In the genomic region with DNA sequence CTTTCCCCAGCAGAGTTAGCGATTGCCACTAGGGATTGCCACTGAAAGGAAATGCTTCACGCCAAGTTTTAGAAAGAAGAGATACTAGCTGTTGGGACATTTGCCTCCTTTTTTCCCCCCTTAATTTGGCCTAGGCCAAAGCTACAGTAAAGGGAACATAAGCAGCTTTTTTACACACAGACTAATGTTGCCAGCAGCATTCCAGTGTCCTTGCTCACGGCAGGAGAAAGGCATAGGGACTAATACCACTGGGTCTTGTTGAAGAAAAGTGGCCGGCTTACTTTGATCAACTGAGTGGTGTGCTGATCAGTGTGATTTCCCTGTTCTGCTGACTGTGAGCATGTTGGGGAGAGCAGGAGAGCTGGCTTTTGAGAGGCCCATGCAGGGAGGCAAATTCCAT, we compare ENCODE assay signal across 10 cellular contexts.
DNase-seq lines count a peak whose midpoint lies in the region; ATAC-seq and TF ChIP-seq lines count a peak whose summit lies in the region.
"Had no signal": no experiment of that assay in that cellular context is flagged by ENCODE, and none has a peak within 500 bp of the region (broad histone marks: within the 10 kb centered on the region; RNA-seq: fewer than 3 reads in every experiment).

No MANE protein-coding gene starts in this region.

- ATAC-seq in GM21381 (IDR thresholded peaks at IDR 0.05; ENCODE audit: unreplicated experiment) (no peak), GM21423 (IDR thresholded peaks at IDR 0.05; ENCODE audit: unreplicated experiment) (no peak)

- DNase-seq in MCF 10A (ENCODE audit: unreplicated experiment) (peak; percentile 43), breast epithelium (ENCODE audit: low spot score in 2 of 2) (no peak), endodermal cell (peak; percentile 71), mesendoderm (peak; percentile 94), uterus (peak; percentile 24 to 31), T-helper 9 cell (no peak)
- DNase-seq: NCI-H1417 treated with DMSO at 0.1 percent for 48 hours had no signal

- H3K36me3 Mint-ChIP-seq in MCF 10A (ENCODE audit: insufficient read depth, unreplicated experiment), result peaks cover 17% of the 10 kb centered on the region
- peaks cover 5% of the 10 kb centered on the region for H3K36me3 Mint-ChIP-seq in endodermal cell (ENCODE audit: low read depth)

- H3K79me2 ChIP-seq in mesendoderm (ENCODE audit: control insufficient read depth, insufficient read depth, low read length), result no peaks in the 10 kb centered on the region

- H2BK15ac ChIP-seq in mesendoderm (replicated peaks; ENCODE audit: low read depth), result no peak overlapping the region

- POLR2A ChIA-PET in MCF 10A (lab: Yijun Ruan, JAX), result interaction anchor here (0.5 to 1.4 kb wide), 6 partner anchors 11 to 221 kb away, joined by 3 to 5 read pairs (median 4); no protein-coding TSS in a partner anchor

- no peak overlapping the region for H3K18ac ChIP-seq in mesendoderm (ENCODE audit: low read length)

- no peak overlapping the region for H3K56ac ChIP-seq in mesendoderm (ENCODE audit: low read length)

- no peaks in the 10 kb centered on the region for H3K36me3 ChIP-seq in breast epithelium
- no peaks in the 10 kb centered on the region for H3K36me3 ChIP-seq in endodermal cell (ENCODE audit: control insufficient read depth, insufficient read depth, low read length)
- H3K36me3 ChIP-seq in mesendoderm (ENCODE audit: control insufficient read depth, insufficient read depth, low read length), result no peaks in the 10 kb centered on the region
- no peaks in the 10 kb centered on the region for H3K36me3 ChIP-seq in uterus

- H3K27ac ChIP-seq in breast epithelium (no peak overlapping the region), endodermal cell (ENCODE audit: low read depth, low read length) (peak overlapping the region; percentile 85), mesendoderm (ENCODE audit: low read depth, low read length) (peak overlapping the region; percentile 4), uterus (no peak overlapping the region)
- H3K27ac ChIP-seq: BLaER1 had no signal

- no peak overlapping the region for H3K4me3 Mint-ChIP-seq in MCF 10A (ENCODE audit: unreplicated experiment)
- H3K4me3 Mint-ChIP-seq in endodermal cell, result no peak overlapping the region

- H3K4me1 ChIP-seq in breast epithelium, result no peaks in the 10 kb centered on the region
- H3K4me1 ChIP-seq in endodermal cell (ENCODE audit: control insufficient read depth, insufficient read depth, low read length), result peaks cover 22% of the 10 kb centered on the region
- H3K4me1 ChIP-seq in mesendoderm (ENCODE audit: control insufficient read depth, low read depth, low read length), result peaks cover 4% of the 10 kb centered on the region
- H3K4me1 ChIP-seq in uterus, result no peaks in the 10 kb centered on the region
- H3K4me1 ChIP-seq: BLaER1 had no signal

- H3K4me2 ChIP-seq in mesendoderm (ENCODE audit: low read length), result no peak overlapping the region
- H3K4me2 ChIP-seq: BLaER1 had no signal

- H3K4me3 ChIP-seq in breast epithelium (no peak overlapping the region), endodermal cell (ENCODE audit: low read length) (no peak overlapping the region), mesendoderm (ENCODE audit: low read length) (no peak overlapping the region), uterus (no peak overlapping the region)
- H3K4me3 ChIP-seq: BLaER1 had no signal

- H3K27me3 Mint-ChIP-seq in MCF 10A (ENCODE audit: insufficient read depth, unreplicated experiment) (no peaks in the 10 kb centered on the region), endodermal cell (ENCODE audit: insufficient read depth) (no peaks in the 10 kb centered on the region)

- H3K4me1 Mint-ChIP-seq in MCF 10A (ENCODE audit: insufficient read depth, unreplicated experiment), result peaks cover 16% of the 10 kb centered on the region
- H3K4me1 Mint-ChIP-seq in endodermal cell, result peaks cover 66% of the 10 kb centered on the region

- H2AK5ac ChIP-seq in mesendoderm (ENCODE audit: low read length), result no peak overlapping the region

- H2BK120ac ChIP-seq in mesendoderm (ENCODE audit: low read depth, low read length), result no peak overlapping the region

- H3K9ac ChIP-seq in endodermal cell (ENCODE audit: extremely low read depth, low read length, poor library complexity, severe bottlenecking) (no peak overlapping the region), mesendoderm (ENCODE audit: low read length) (peak overlapping the region; percentile 3)
- H3K9ac ChIP-seq: BLaER1 had no signal

- no peak overlapping the region for H4K5ac ChIP-seq in mesendoderm (ENCODE audit: low read length)

- CTCF ChIA-PET in MCF 10A (lab: Yijun Ruan, JAX), result interaction anchor here (1.6 to 1.7 kb wide), 2 partner anchors 12 to 85 kb away, joined by 4 to 5 read pairs; no protein-coding TSS in a partner anchor

- H3K27me3 ChIP-seq in breast epithelium (no peaks in the 10 kb centered on the region), endodermal cell (ENCODE audit: control insufficient read depth, insufficient read depth, low read length, poor library complexity, severe bottlenecking) (no peaks in the 10 kb centered on the region), mesendoderm (ENCODE audit: insufficient read depth, low read length, poor library complexity) (no peaks in the 10 kb centered on the region), uterus (no peaks in the 10 kb centered on the region)
- H3K27me3 ChIP-seq: BLaER1 had no signal

- H4K8ac ChIP-seq in mesendoderm (ENCODE audit: low read depth, low read length), result no peak overlapping the region

- no peak overlapping the region for H3K23ac ChIP-seq in mesendoderm (ENCODE audit: low read length)

- TF ChIP-seq CTCF in MCF 10A (IDR thresholded peaks at IDR 0.05; ENCODE audit: unreplicated experiment) (no peak), breast epithelium (IDR thresholded peaks at IDR 0.05) (no peak), endodermal cell (conservative IDR thresholded peaks at IDR 0.05) (no peak), uterus (IDR thresholded peaks at IDR 0.05) (no peak)

- TF ChIP-seq POLR2A in breast epithelium (IDR thresholded peaks at IDR 0.05) (no peak), uterus (IDR thresholded peaks at IDR 0.05) (no peak)

- H3K9me3 ChIP-seq in breast epithelium (no peaks in the 10 kb centered on the region), endodermal cell (ENCODE audit: control insufficient read depth, low read length) (no peaks in the 10 kb centered on the region), uterus (no peaks in the 10 kb centered on the region)

- no peaks in the 10 kb centered on the region for H3K9me3 Mint-ChIP-seq in MCF 10A (ENCODE audit: unreplicated experiment)
- H3K9me3 Mint-ChIP-seq in endodermal cell, result no peaks in the 10 kb centered on the region

- H3K27ac Mint-ChIP-seq in MCF 10A (ENCODE audit: low read depth, unreplicated experiment), result peak overlapping the region; percentile 44
- H3K27ac Mint-ChIP-seq in endodermal cell, result peak overlapping the region; percentile 22

- no peak overlapping the region for H2BK5ac ChIP-seq in mesendoderm (ENCODE audit: low read length)

- WGBS in endodermal cell (ENCODE audit: insufficient coverage in 1 of 2, insufficient read length in 1 of 2), 2 experiments, result 22 to 36% methylated on average over 3 to 4 of the region's 4 CpGs
- WGBS in mesendoderm (ENCODE audit: extremely low coverage, insufficient coverage, low lambda C conversion rate), result no CpG with 5 or more reads among the region's 4 CpGs

- no TSS peak for BruUV-seq in MCF 10A (replicated peaks; lab: Mats Ljungman, UMichigan)

- H3K4ac ChIP-seq in mesendoderm (ENCODE audit: low read depth, low read length), result no peak overlapping the region

- intact Hi-C loops in MCF 10A (cut with micrococcal nuclease) (no loop called here), breast epithelium (cut with DNase I; ENCODE audit: low total_unique reads) (no loop called here), uterus (cut with DNase I; ENCODE audit: low total_unique reads) (no loop called here)

- no peaks in the 10 kb centered on the region for H3K79me1 ChIP-seq in mesendoderm (ENCODE audit: low read length)

Comparison
In these comparisons a context has a peak if more than half of its experiments do, and no peak if none do; other contexts are left out.
1. DNase-seq: peak in MCF 10A (single experiment), endodermal cell (single experiment), mesendoderm (single experiment) and uterus (2 of 2); none in breast epithelium (0 of 2) and T-helper 9 cell (single experiment).
2. H3K27ac ChIP-seq: peak in endodermal cell (single experiment) and mesendoderm (single experiment); none in breast epithelium (0 of 2) and uterus (0 of 2).